Comparison of ENCODE assay signal across 1 cellular context in genomic region chr11:63529373-63529772, GRCh38.
TF ChIP-seq lines count a peak whose summit lies in the region.

No MANE protein-coding gene starts in this region.

TF ChIP-seq in H1, 55 proteins besides CTCF, POLR2A, EP300 and RAD21:
- TF ChIP-seq YY1 (IDR thresholded peaks at IDR 0.05; ENCODE audit: low read depth, low read length) = 0 out of 2 replicates have a peak, but pooled peaks have one; percentile 36
